In genomic region chr7:46264646-46265045, GRCh38 we compare ENCODE assay signal across 1 cellular context.
TF ChIP-seq lines count a peak whose summit lies in the region.

No MANE protein-coding gene starts in this region.

TF ChIP-seq in GM12878, 131 proteins besides CTCF, POLR2A, EP300 and RAD21 (continued from another document):
- no peak for TF ChIP-seq BCL3 (IDR thresholded peaks at IDR 0.05; ENCODE audit: borderline replicate concordance, insufficient read depth, low read depth, low read length, poor library complexity, severe bottlenecking)
